1 cellular context compared by ENCODE assay signal in genomic region chr10:131885391-131886165, GRCh38.
TF ChIP-seq lines count a peak whose summit lies in the region.

No MANE protein-coding gene starts in this region.

TF ChIP-seq in HepG2, 621 proteins besides CTCF, POLR2A, EP300 and RAD21 (continued from another document and continues in another):
- no peak for TF ChIP-seq ZBED4 (CRISPR knock-in tag; IDR thresholded peaks at IDR 0.05; ENCODE audit: borderline replicate concordance)
- TF ChIP-seq, protein P1, sequence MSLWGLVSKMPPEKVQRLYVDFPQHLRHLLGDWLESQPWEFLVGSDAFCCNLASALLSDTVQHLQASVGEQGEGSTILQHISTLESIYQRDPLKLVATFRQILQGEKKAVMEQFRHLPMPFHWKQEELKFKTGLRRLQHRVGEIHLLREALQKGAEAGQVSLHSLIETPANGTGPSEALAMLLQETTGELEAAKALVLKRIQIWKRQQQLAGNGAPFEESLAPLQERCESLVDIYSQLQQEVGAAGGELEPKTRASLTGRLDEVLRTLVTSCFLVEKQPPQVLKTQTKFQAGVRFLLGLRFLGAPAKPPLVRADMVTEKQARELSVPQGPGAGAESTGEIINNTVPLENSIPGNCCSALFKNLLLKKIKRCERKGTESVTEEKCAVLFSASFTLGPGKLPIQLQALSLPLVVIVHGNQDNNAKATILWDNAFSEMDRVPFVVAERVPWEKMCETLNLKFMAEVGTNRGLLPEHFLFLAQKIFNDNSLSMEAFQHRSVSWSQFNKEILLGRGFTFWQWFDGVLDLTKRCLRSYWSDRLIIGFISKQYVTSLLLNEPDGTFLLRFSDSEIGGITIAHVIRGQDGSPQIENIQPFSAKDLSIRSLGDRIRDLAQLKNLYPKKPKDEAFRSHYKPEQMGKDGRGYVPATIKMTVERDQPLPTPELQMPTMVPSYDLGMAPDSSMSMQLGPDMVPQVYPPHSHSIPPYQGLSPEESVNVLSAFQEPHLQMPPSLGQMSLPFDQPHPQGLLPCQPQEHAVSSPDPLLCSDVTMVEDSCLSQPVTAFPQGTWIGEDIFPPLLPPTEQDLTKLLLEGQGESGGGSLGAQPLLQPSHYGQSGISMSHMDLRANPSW (CRISPR knock-in tag; IDR thresholded peaks at IDR 0.05; ENCODE audit: borderline replicate concordance): no peak
- TF ChIP-seq ZFX (CRISPR knock-in tag; IDR thresholded peaks at IDR 0.05; ENCODE audit: low read depth): peak; percentile 69
- no peak for TF ChIP-seq MYNN (CRISPR knock-in tag; IDR thresholded peaks at IDR 0.05; ENCODE audit: low read depth)
- TF ChIP-seq RNF2 (conservative IDR thresholded peaks at IDR 0.05; ENCODE audit: low read depth): no peak
- TF ChIP-seq NCOR1 (IDR thresholded peaks at IDR 0.05; ENCODE audit: borderline replicate concordance, low read length): no peak
- no peak for TF ChIP-seq ARHGAP35 (CRISPR knock-in tag; IDR thresholded peaks at IDR 0.05; ENCODE audit: borderline replicate concordance)
- TF ChIP-seq E2F1 (CRISPR knock-in tag; IDR thresholded peaks at IDR 0.05): no peak
- TF ChIP-seq ZNF331 (CRISPR knock-in tag; IDR thresholded peaks at IDR 0.05): peak; percentile 99
- no peak for TF ChIP-seq ZNF274 (CRISPR knock-in tag; IDR thresholded peaks at IDR 0.05)
- no peak for TF ChIP-seq BCL6 (CRISPR knock-in tag; IDR thresholded peaks at IDR 0.05)
- no peak for TF ChIP-seq HNRNPL (IDR thresholded peaks at IDR 0.05; ENCODE audit: low read depth, low read length)
- no peak for TF ChIP-seq NCOA1 (CRISPR knock-in tag; IDR thresholded peaks at IDR 0.05)
- TF ChIP-seq ZKSCAN8 (CRISPR knock-in tag; IDR thresholded peaks at IDR 0.05; ENCODE audit: borderline replicate concordance): no peak
- no peak for TF ChIP-seq ZEB1 (IDR thresholded peaks at IDR 0.05; ENCODE audit: insufficient replicate concordance, low read depth)
- TF ChIP-seq KAT7 (CRISPR knock-in tag; IDR thresholded peaks at IDR 0.05; ENCODE audit: borderline replicate concordance): no peak
- TF ChIP-seq ZNF317 (CRISPR knock-in tag; IDR thresholded peaks at IDR 0.05): no peak
- no peak for TF ChIP-seq ZNF263 (CRISPR knock-in tag; IDR thresholded peaks at IDR 0.05)
- TF ChIP-seq KDM3A (CRISPR knock-in tag; IDR thresholded peaks at IDR 0.05; ENCODE audit: low read depth): peak; percentile 47; the same call in 1 of the 2 replicates
- peak; percentile 37 for TF ChIP-seq HNRNPLL (IDR thresholded peaks at IDR 0.05; ENCODE audit: low read depth, low read length, poor library complexity, severe bottlenecking)
- TF ChIP-seq IRF2 (CRISPR knock-in tag; IDR thresholded peaks at IDR 0.05): 0 out of 2 replicates have a peak, but pooled peaks have one; percentile 24
- TF ChIP-seq, protein P2, sequence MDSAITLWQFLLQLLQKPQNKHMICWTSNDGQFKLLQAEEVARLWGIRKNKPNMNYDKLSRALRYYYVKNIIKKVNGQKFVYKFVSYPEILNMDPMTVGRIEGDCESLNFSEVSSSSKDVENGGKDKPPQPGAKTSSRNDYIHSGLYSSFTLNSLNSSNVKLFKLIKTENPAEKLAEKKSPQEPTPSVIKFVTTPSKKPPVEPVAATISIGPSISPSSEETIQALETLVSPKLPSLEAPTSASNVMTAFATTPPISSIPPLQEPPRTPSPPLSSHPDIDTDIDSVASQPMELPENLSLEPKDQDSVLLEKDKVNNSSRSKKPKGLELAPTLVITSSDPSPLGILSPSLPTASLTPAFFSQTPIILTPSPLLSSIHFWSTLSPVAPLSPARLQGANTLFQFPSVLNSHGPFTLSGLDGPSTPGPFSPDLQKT (CRISPR knock-in tag; IDR thresholded peaks at IDR 0.05; ENCODE audit: borderline replicate concordance): no peak
- peak; percentile 56; the same call in 1 of the 2 replicates for TF ChIP-seq SMC3 (IDR thresholded peaks at IDR 0.05; ENCODE audit: low read length)
- TF ChIP-seq MTA3 (CRISPR knock-in tag; IDR thresholded peaks at IDR 0.05): no peak
- TF ChIP-seq GTF3A (CRISPR knock-in tag; conservative IDR thresholded peaks at IDR 0.05): no peak
- no peak for TF ChIP-seq SYNCRIP (IDR thresholded peaks at IDR 0.05; ENCODE audit: insufficient read depth, low read depth, low read length)
- no peak for TF ChIP-seq CCAR2 (optimal IDR thresholded peaks at IDR 0.05; ENCODE audit: low read depth, low read length)
- TF ChIP-seq, protein P3, sequence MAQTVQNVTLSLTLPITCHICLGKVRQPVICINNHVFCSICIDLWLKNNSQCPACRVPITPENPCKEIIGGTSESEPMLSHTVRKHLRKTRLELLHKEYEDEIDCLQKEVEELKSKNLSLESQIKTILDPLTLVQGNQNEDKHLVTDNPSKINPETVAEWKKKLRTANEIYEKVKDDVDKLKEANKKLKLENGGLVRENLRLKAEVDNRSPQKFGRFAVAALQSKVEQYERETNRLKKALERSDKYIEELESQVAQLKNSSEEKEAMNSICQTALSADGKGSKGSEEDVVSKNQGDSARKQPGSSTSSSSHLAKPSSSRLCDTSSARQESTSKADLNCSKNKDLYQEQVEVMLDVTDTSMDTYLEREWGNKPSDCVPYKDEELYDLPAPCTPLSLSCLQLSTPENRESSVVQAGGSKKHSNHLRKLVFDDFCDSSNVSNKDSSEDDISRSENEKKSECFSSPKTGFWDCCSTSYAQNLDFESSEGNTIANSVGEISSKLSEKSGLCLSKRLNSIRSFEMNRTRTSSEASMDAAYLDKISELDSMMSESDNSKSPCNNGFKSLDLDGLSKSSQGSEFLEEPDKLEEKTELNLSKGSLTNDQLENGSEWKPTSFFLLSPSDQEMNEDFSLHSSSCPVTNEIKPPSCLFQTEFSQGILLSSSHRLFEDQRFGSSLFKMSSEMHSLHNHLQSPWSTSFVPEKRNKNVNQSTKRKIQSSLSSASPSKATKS (CRISPR knock-in tag; IDR thresholded peaks at IDR 0.05): no peak
- TF ChIP-seq, protein P4, sequence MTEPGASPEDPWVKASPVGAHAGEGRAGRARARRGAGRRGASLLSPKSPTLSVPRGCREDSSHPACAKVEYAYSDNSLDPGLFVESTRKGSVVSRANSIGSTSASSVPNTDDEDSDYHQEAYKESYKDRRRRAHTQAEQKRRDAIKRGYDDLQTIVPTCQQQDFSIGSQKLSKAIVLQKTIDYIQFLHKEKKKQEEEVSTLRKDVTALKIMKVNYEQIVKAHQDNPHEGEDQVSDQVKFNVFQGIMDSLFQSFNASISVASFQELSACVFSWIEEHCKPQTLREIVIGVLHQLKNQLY (CRISPR knock-in tag; IDR thresholded peaks at IDR 0.05): no peak
- TF ChIP-seq MED13 (CRISPR knock-in tag; IDR thresholded peaks at IDR 0.05): no peak
- no peak for TF ChIP-seq NR2F1 (CRISPR knock-in tag; IDR thresholded peaks at IDR 0.05)
- no peak for TF ChIP-seq NR2F6 (IDR thresholded peaks at IDR 0.05)
- peak; percentile 12; the same call in 1 of the 2 replicates for TF ChIP-seq NR2F6 (CRISPR knock-in tag; IDR thresholded peaks at IDR 0.05)
- no peak for TF ChIP-seq PCBP2 (optimal IDR thresholded peaks at IDR 0.05; ENCODE audit: low read depth, low read length, poor library complexity, severe bottlenecking)
- no peak for TF ChIP-seq SMAD1 (CRISPR knock-in tag; IDR thresholded peaks at IDR 0.05; ENCODE audit: borderline replicate concordance, low read depth)
- no peak for TF ChIP-seq SRSF1 (optimal IDR thresholded peaks at IDR 0.05; ENCODE audit: low read depth, low read length)
- TF ChIP-seq, protein P5, sequence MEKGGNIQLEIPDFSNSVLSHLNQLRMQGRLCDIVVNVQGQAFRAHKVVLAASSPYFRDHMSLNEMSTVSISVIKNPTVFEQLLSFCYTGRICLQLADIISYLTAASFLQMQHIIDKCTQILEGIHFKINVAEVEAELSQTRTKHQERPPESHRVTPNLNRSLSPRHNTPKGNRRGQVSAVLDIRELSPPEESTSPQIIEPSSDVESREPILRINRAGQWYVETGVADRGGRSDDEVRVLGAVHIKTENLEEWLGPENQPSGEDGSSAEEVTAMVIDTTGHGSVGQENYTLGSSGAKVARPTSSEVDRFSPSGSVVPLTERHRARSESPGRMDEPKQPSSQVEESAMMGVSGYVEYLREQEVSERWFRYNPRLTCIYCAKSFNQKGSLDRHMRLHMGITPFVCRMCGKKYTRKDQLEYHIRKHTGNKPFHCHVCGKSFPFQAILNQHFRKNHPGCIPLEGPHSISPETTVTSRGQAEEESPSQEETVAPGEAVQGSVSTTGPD (CRISPR knock-in tag; IDR thresholded peaks at IDR 0.05): no peak
- TF ChIP-seq ERF (CRISPR knock-in tag; IDR thresholded peaks at IDR 0.05): peak; percentile 73; the same call in 1 of the 2 replicates
- no peak for TF ChIP-seq SOX13 (IDR thresholded peaks at IDR 0.05)
- no peak for TF ChIP-seq SOX13 (CRISPR knock-in tag; conservative IDR thresholded peaks at IDR 0.05 in 1 of 2, IDR thresholded peaks at IDR 0.05 in 1 of 2)
- no peak for TF ChIP-seq ZBTB42 (CRISPR knock-in tag; IDR thresholded peaks at IDR 0.05)
- TF ChIP-seq, protein P6, sequence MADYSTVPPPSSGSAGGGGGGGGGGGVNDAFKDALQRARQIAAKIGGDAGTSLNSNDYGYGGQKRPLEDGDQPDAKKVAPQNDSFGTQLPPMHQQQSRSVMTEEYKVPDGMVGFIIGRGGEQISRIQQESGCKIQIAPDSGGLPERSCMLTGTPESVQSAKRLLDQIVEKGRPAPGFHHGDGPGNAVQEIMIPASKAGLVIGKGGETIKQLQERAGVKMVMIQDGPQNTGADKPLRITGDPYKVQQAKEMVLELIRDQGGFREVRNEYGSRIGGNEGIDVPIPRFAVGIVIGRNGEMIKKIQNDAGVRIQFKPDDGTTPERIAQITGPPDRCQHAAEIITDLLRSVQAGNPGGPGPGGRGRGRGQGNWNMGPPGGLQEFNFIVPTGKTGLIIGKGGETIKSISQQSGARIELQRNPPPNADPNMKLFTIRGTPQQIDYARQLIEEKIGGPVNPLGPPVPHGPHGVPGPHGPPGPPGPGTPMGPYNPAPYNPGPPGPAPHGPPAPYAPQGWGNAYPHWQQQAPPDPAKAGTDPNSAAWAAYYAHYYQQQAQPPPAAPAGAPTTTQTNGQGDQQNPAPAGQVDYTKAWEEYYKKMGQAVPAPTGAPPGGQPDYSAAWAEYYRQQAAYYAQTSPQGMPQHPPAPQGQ (CRISPR knock-in tag; IDR thresholded peaks at IDR 0.05; ENCODE audit: borderline replicate concordance): no peak
- peak; percentile 60 for TF ChIP-seq YY1 (IDR thresholded peaks at IDR 0.05; ENCODE audit: insufficient read depth, insufficient replicate concordance, low read depth, low read length)
- TF ChIP-seq TGIF2 (CRISPR knock-in tag; IDR thresholded peaks at IDR 0.05): no peak
- TF ChIP-seq ZNF619 (CRISPR knock-in tag; IDR thresholded peaks at IDR 0.05): no peak
- no peak for TF ChIP-seq EHMT2 (IDR thresholded peaks at IDR 0.05; ENCODE audit: borderline replicate concordance, low read depth, low read length)
- TF ChIP-seq CEBPZ (IDR thresholded peaks at IDR 0.05; ENCODE audit: low read length): no peak
- no peak for TF ChIP-seq NFRKB (IDR thresholded peaks at IDR 0.05)
- no peak for TF ChIP-seq NR3C1 (CRISPR knock-in tag; IDR thresholded peaks at IDR 0.05)
- no peak for TF ChIP-seq GATA4 (IDR thresholded peaks at IDR 0.05; ENCODE audit: borderline replicate concordance, low read depth)
- no peak for TF ChIP-seq ZNF180 (CRISPR knock-in tag; IDR thresholded peaks at IDR 0.05; ENCODE audit: borderline replicate concordance, low read depth)
- TF ChIP-seq SRF (IDR thresholded peaks at IDR 0.05; ENCODE audit: low read depth, low read length): no peak
